Comparison of ENCODE assay signal across 2 cellular contexts in genomic region chr7:8277394-8277982, GRCh38.
TF ChIP-seq lines count a peak whose summit lies in the region.

No MANE protein-coding gene starts in this region.

TF ChIP-seq in SK-N-SH, 30 proteins besides CTCF, POLR2A, EP300 and RAD21 (continued from another document):
- TF ChIP-seq REST (IDR thresholded peaks at IDR 0.05; ENCODE audit: low read depth, low read length) = no peak
- no peak for TF ChIP-seq YY1 (IDR thresholded peaks at IDR 0.05; ENCODE audit: low read depth)
- TF ChIP-seq SIN3A (IDR thresholded peaks at IDR 0.05; ENCODE audit: borderline replicate concordance, low read depth, low read length) = no peak

TF ChIP-seq in SK-N-SH treated with all-trans-retinoic acid at 6 μM for 48 hours, 23 proteins besides CTCF, POLR2A, EP300 and RAD21 (continued from another document):
- no peak for TF ChIP-seq SNAI2 (CRISPR knock-in tag; IDR thresholded peaks at IDR 0.05)
- no peak for TF ChIP-seq RARB (CRISPR knock-in tag; IDR thresholded peaks at IDR 0.05)
- TF ChIP-seq CREB5 (CRISPR knock-in tag; IDR thresholded peaks at IDR 0.05; ENCODE audit: low read depth) = no peak
- TF ChIP-seq OSR1 (CRISPR knock-in tag; IDR thresholded peaks at IDR 0.05) = no peak
- TF ChIP-seq TOX (CRISPR knock-in tag; IDR thresholded peaks at IDR 0.05; ENCODE audit: borderline replicate concordance) = no peak
- TF ChIP-seq CSDC2 (CRISPR knock-in tag; IDR thresholded peaks at IDR 0.05) = no peak
